Comparison of ENCODE assay signal across 25 cellular contexts in the genomic region with DNA sequence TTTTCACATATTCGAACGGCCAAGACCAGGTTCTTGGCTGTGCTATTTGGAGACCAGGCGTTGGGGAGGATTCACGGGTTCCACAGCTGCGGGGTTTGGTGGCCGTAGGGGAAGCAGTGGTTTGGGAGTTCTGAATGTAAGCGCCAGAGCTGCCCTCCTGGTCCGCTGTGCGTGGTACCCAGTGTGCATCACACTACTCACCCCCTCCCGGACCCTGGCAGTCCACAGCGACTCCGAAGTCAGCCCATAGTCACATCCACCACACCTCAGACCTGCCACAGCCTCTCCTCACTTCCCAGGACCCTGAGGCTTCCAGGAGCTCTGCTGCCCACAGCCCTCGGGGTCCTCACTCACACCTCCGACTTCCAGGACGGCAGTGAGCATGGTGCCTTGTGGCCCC. TPM values are rescaled to one million over a fixed set of nuclear protein-coding genes. Genes with fewer than 3 reads are reported as not detected.
DNase-seq lines count a peak whose midpoint lies in the region; ATAC-seq and TF ChIP-seq lines count a peak whose summit lies in the region.
"Had no signal": no experiment of that assay in that cellular context is flagged by ENCODE, and none has a peak within 500 bp of the region (broad histone marks: within the 10 kb centered on the region; RNA-seq: fewer than 3 reads in every experiment).

No MANE protein-coding gene starts in this region.

- H3K27me3 ChIP-seq in BLaER1 (no peaks in the 10 kb centered on the region), endodermal cell (ENCODE audit: control insufficient read depth, insufficient read depth, low read length, poor library complexity, severe bottlenecking) (no peaks in the 10 kb centered on the region), osteoblast (ENCODE audit: insufficient read depth, low read length) (no peaks in the 10 kb centered on the region), suprapubic skin (no peaks in the 10 kb centered on the region)
- H3K27me3 ChIP-seq: SJCRH30 had no signal

- H3K4me1 Mint-ChIP-seq in endodermal cell: peaks cover 13% of the 10 kb centered on the region
- H3K4me1 Mint-ChIP-seq in mesothelial cell of epicardium: no peaks in the 10 kb centered on the region
- H3K4me1 Mint-ChIP-seq: CD4-positive, alpha-beta memory T cell had no signal

- no peak for TF ChIP-seq EP300 in suprapubic skin (IDR thresholded peaks at IDR 0.05)

- no peak overlapping the region for H3K4me3 ChIP-seq in BLaER1
- no peak overlapping the region for H3K4me3 ChIP-seq in endodermal cell (ENCODE audit: low read length)
- no peak overlapping the region for H3K4me3 ChIP-seq in osteoblast (ENCODE audit: insufficient read depth, low read length)
- H3K4me3 ChIP-seq in suprapubic skin: no peak overlapping the region
- H3K4me3 ChIP-seq: A549, SJCRH30 had no signal

- no peak for TF ChIP-seq CTCF in endodermal cell (conservative IDR thresholded peaks at IDR 0.05)
- TF ChIP-seq CTCF in osteoblast (IDR thresholded peaks at IDR 0.05; ENCODE audit: extremely low read depth, low read depth, low read length): no peak
- TF ChIP-seq CTCF in suprapubic skin (IDR thresholded peaks at IDR 0.05): no peak
- TF ChIP-seq CTCF in mesothelial cell of epicardium (IDR thresholded peaks at IDR 0.05; ENCODE audit: unreplicated experiment): no peak

- peaks cover 71% of the 10 kb centered on the region for H3K4me1 ChIP-seq in BLaER1
- no peaks in the 10 kb centered on the region for H3K4me1 ChIP-seq in endodermal cell (ENCODE audit: control insufficient read depth, insufficient read depth, low read length)
- no peaks in the 10 kb centered on the region for H3K4me1 ChIP-seq in osteoblast (ENCODE audit: insufficient read depth, low read length)
- H3K4me1 ChIP-seq in suprapubic skin: no peaks in the 10 kb centered on the region
- H3K4me1 ChIP-seq: A549, SJCRH30 had no signal

- H3K36me3 Mint-ChIP-seq in endodermal cell (ENCODE audit: low read depth): peaks cover 42% of the 10 kb centered on the region
- peaks cover 49% of the 10 kb centered on the region for H3K36me3 Mint-ChIP-seq in mesothelial cell of epicardium

- DNase-seq in endodermal cell: peak; percentile 22
- peak; percentile 31 for DNase-seq in osteoblast (ENCODE audit: insufficient read length, low spot score, missing footprints)
- peak; percentile 35 to 72 for DNase-seq in suprapubic skin (ENCODE audit: low spot score in 2 of 2)
- no peak for DNase-seq in mesothelial cell of epicardium (ENCODE audit: low spot score in 2 of 2, unreplicated experiment in 2 of 2)
- no peak for DNase-seq in activated CD4-positive, alpha-beta T cell treated with anti-CD3 and anti-CD28 coated beads, Interleukin-2, amount 50 U/mL, for 1 hour
- DNase-seq: AML-193; C1 segment of cervical spinal cord; CD4-positive, alpha-beta memory T cell; COR-L47; DMS53; IMR-90; KG1; MM.1S; NCI-H2029; NCI-H446; NCI-H524 treated with DMSO at 0.1 percent for 48 hours; NCI-H774; PC-3; SJCRH30 had no signal

- H3K9me3 Mint-ChIP-seq in endodermal cell (no peaks in the 10 kb centered on the region), mesothelial cell of epicardium (no peaks in the 10 kb centered on the region)
- H3K9me3 Mint-ChIP-seq: CD4-positive, alpha-beta memory T cell had no signal

- H3K36me3 ChIP-seq in BLaER1: peaks cover 60% of the 10 kb centered on the region
- H3K36me3 ChIP-seq in endodermal cell (ENCODE audit: control insufficient read depth, insufficient read depth, low read length): peaks cover 39% of the 10 kb centered on the region
- peaks cover 36% of the 10 kb centered on the region for H3K36me3 ChIP-seq in osteoblast (ENCODE audit: insufficient read depth, low read length)
- H3K36me3 ChIP-seq in suprapubic skin: peaks cover 26% of the 10 kb centered on the region

- H2AFZ ChIP-seq in osteoblast (ENCODE audit: low read length): no peak overlapping the region

- H3K27ac ChIP-seq in BLaER1 (peak overlapping the region; percentile 71), endodermal cell (ENCODE audit: low read depth, low read length) (no peak overlapping the region), osteoblast (ENCODE audit: low read depth, low read length) (no peak overlapping the region), suprapubic skin (no peak overlapping the region)
- H3K27ac ChIP-seq: A549, SJCRH30 had no signal

- peak overlapping the region; percentile 92 for H3K4me2 ChIP-seq in BLaER1
- no peak overlapping the region for H3K4me2 ChIP-seq in osteoblast (ENCODE audit: insufficient read depth, low read length)
- H3K4me2 ChIP-seq: A549 had no signal

- no peak overlapping the region for H3K27ac Mint-ChIP-seq in endodermal cell
- H3K27ac Mint-ChIP-seq in mesothelial cell of epicardium: no peak overlapping the region
- H3K27ac Mint-ChIP-seq: CD4-positive, alpha-beta memory T cell had no signal

- no peaks in the 10 kb centered on the region for H3K79me2 ChIP-seq in osteoblast (ENCODE audit: insufficient read depth, low read length)

- H3K27me3 Mint-ChIP-seq in endodermal cell (ENCODE audit: insufficient read depth): no peaks in the 10 kb centered on the region
- H3K27me3 Mint-ChIP-seq in mesothelial cell of epicardium (ENCODE audit: low read depth): no peaks in the 10 kb centered on the region

- H3K9me3 ChIP-seq in BLaER1 (no peaks in the 10 kb centered on the region; the same call in 1 of the 2 replicates), endodermal cell (ENCODE audit: control insufficient read depth, low read length) (no peaks in the 10 kb centered on the region), osteoblast (ENCODE audit: low read depth, low read length) (no peaks in the 10 kb centered on the region), suprapubic skin (no peaks in the 10 kb centered on the region)
- H3K9me3 ChIP-seq: A549, SJCRH30 had no signal

- H3K4me3 Mint-ChIP-seq in endodermal cell (no peak overlapping the region), mesothelial cell of epicardium (no peak overlapping the region)
- H3K4me3 Mint-ChIP-seq: CD4-positive, alpha-beta memory T cell had no signal

- no peak for ATAC-seq in HG03280 (IDR thresholded peaks at IDR 0.05; ENCODE audit: unreplicated experiment)
- ATAC-seq: A549, PC-3 had no signal

- WGBS in endodermal cell (ENCODE audit: insufficient coverage in 1 of 2, insufficient read length in 1 of 2), 2 experiments: 95 to 100% methylated on average over 4 to 15 of the region's 15 CpGs
- 96% methylated on average over 15 of the region's 15 CpGs for WGBS in suprapubic skin

- no peak for TF ChIP-seq POLR2A in suprapubic skin (IDR thresholded peaks at IDR 0.05)

- no peak overlapping the region for H3K9ac ChIP-seq in BLaER1
- H3K9ac ChIP-seq in endodermal cell (ENCODE audit: extremely low read depth, low read length, poor library complexity, severe bottlenecking): no peak overlapping the region

- H4K20me1 ChIP-seq in BLaER1 (no peaks in the 10 kb centered on the region), osteoblast (ENCODE audit: insufficient read depth, low read length) (no peaks in the 10 kb centered on the region)

RNA-seq across cellular contexts. Expression of a gene that starts 26.8 kb away (rescaled TPM):
- total RNA-seq in endodermal cell (1 to 10 TPM in 1 of 2 donors, under 1 TPM in 1; 0.68 to 2.9 TPM), osteoblast (not detected in 2 replicates), suprapubic skin (1 to 10 TPM in 1 of 4 donors, not detected in 3; 3.6 TPM), mesothelial cell of epicardium (0.16 to 0.22 TPM in 2 of 3 replicates, not detected in the other)
- 0.32 TPM for polyA plus RNA-seq in endodermal cell (2013, experiment 1 of 2)
- polyA plus RNA-seq in endodermal cell (2013, experiment 2 of 2): 0.58 TPM
- total RNA-seq: CD4-positive, alpha-beta memory T cell; G401; IMR-90 had no signal
- polyA plus RNA-seq: CD4-positive, alpha-beta memory T cell; IMR-90 had no signal

RNA-seq across cellular contexts. Expression of a gene that starts 47.8 kb away (rescaled TPM):
- total RNA-seq in endodermal cell (10 to 100 TPM; 11.4 to 16.3 TPM), osteoblast (not detected in 2 replicates), suprapubic skin (1 to 10 TPM; 1.1 to 3.1 (median 2.1) TPM), mesothelial cell of epicardium (3.3 to 5.2 TPM (median 4.7 TPM) in 3 replicates)
- polyA plus RNA-seq in endodermal cell (2013, experiment 1 of 2): 3.3 TPM
- polyA plus RNA-seq in endodermal cell (2013, experiment 2 of 2): 4.1 TPM
- total RNA-seq: CD4-positive, alpha-beta memory T cell; Daoy; H4; IMR-90; SJCRH30 had no signal
- polyA plus RNA-seq: CD4-positive, alpha-beta memory T cell; IMR-90 had no signal

Comparison
In these comparisons a context has a peak if more than half of its experiments do, and no peak if none do; other contexts are left out.
1. DNase-seq: peak in endodermal cell (single experiment), osteoblast (single experiment) and suprapubic skin (2 of 2); none in mesothelial cell of epicardium (0 of 2) and activated CD4-positive, alpha-beta T cell treated with anti-CD3 and anti-CD28 coated beads, Interleukin-2, amount 50 U/mL, for 1 hour (single experiment).